ENCODE assay signal across 20 cellular contexts in genomic region chr1:219790834-219791615, GRCh38.
DNase-seq lines count a peak whose midpoint lies in the region; ATAC-seq and TF ChIP-seq lines count a peak whose summit lies in the region.
"Had no signal": no experiment of that assay in that cellular context is flagged by ENCODE, and none has a peak within 500 bp of the region (broad histone marks: within the 10 kb centered on the region; RNA-seq: fewer than 3 reads in every experiment).

No MANE protein-coding gene starts in this region.

- H3K36me3 ChIP-seq in GM23338 (ENCODE audit: insufficient read depth) (no peaks in the 10 kb centered on the region), esophagus muscularis mucosa (no peaks in the 10 kb centered on the region)
- H3K36me3 ChIP-seq: left lung, pancreas had no signal

- H3K9me3 ChIP-seq in esophagus muscularis mucosa, result no peaks in the 10 kb centered on the region
- H3K9me3 ChIP-seq: left lung, pancreas, testis had no signal

- H3K4me3 ChIP-seq in GM23338 (no peak overlapping the region), esophagus muscularis mucosa (no peak overlapping the region)
- H3K4me3 ChIP-seq: body of pancreas, dorsolateral prefrontal cortex, left lung, pancreas, skin epidermis, testis had no signal

- H3K9me2 ChIP-seq in GM23338 (ENCODE audit: insufficient read depth), result 0 out of 2 replicates have a peak, but pooled peaks cover 6% of the 10 kb centered on the region

- H3K27ac ChIP-seq in GM23338 (ENCODE audit: low read depth) (no peak overlapping the region), esophagus muscularis mucosa (replicated peaks in 1 of 4) (no peak overlapping the region)
- H3K27ac ChIP-seq: body of pancreas, dorsolateral prefrontal cortex, left lung, pancreas, testis had no signal

- H3K27me3 Mint-ChIP-seq in GM23338 (ENCODE audit: insufficient read depth, low read depth, poor library complexity), result no peaks in the 10 kb centered on the region
- H3K27me3 Mint-ChIP-seq in naive thymus-derived CD8-positive, alpha-beta T cell, result peaks cover 2 to 28% (median 18%) of the 10 kb centered on the region in 5 donors
- H3K27me3 Mint-ChIP-seq: activated CD8-positive, alpha-beta memory T cell treated with anti-CD3 and anti-CD28 coated beads, Interleukin-2, amount 10 ng/mL, durations not matched to agents 7 days and 5 days had no signal

- no peak overlapping the region; the same call in 1 of the 2 replicates for H3K4me2 ChIP-seq in GM23338

- no peaks in the 10 kb centered on the region for H3K9me3 Mint-ChIP-seq in GM23338
- peaks cover 0 to 4% (median 0%) of the 10 kb centered on the region in 9 donors for H3K9me3 Mint-ChIP-seq in naive thymus-derived CD8-positive, alpha-beta T cell
- H3K9me3 Mint-ChIP-seq: activated B cell treated with CpG ODN at 0.5 μM for 24 hours had no signal

- intact Hi-C loops in esophagus muscularis mucosa (cut with DNase I), result no loop called here

- H3K27ac Mint-ChIP-seq in GM23338, result no peak overlapping the region
- H3K27ac Mint-ChIP-seq in naive thymus-derived CD8-positive, alpha-beta T cell, result no peak overlapping the region
- H3K27ac Mint-ChIP-seq: activated B cell treated with CpG ODN at 0.5 μM for 24 hours; activated CD8-positive, alpha-beta memory T cell treated with anti-CD3 and anti-CD28 coated beads, Interleukin-2, amount 10 ng/mL, durations not matched to agents 7 days and 5 days had no signal

- POLR2A ChIA-PET in naive thymus-derived CD8-positive, alpha-beta T cell (lab: Charles Lee), result no interaction called here

- no peaks in the 10 kb centered on the region for H3K79me2 ChIP-seq in GM23338 (replicated peaks; ENCODE audit: insufficient read depth)

- H4K20me1 ChIP-seq in GM23338 (replicated peaks; ENCODE audit: insufficient read depth), result no peaks in the 10 kb centered on the region

- ATAC-seq in GM23338 (no peak), SK-N-SH treated with all-trans-retinoic acid at 6 μM for 48 hours (peak; percentile 18), GM21825 (IDR thresholded peaks at IDR 0.05; ENCODE audit: unreplicated experiment) (no peak)
- no peak for ATAC-seq in naive thymus-derived CD8-positive, alpha-beta T cell
- ATAC-seq: activated CD8-positive, alpha-beta memory T cell treated with anti-CD3 and anti-CD28 coated beads, Interleukin-2, amount 10 ng/mL, durations not matched to agents 7 days and 5 days; body of pancreas; left lung; pancreas had no signal

- no peak for TF ChIP-seq POLR2A in esophagus muscularis mucosa (IDR thresholded peaks at IDR 0.05; ENCODE audit: low read depth)

- no peak for TF ChIP-seq EP300 in esophagus muscularis mucosa (IDR thresholded peaks at IDR 0.05)

- no peak overlapping the region for H3K4me3 Mint-ChIP-seq in GM23338
- no peak overlapping the region for H3K4me3 Mint-ChIP-seq in naive thymus-derived CD8-positive, alpha-beta T cell
- H3K4me3 Mint-ChIP-seq: activated B cell treated with CpG ODN at 0.5 μM for 24 hours; activated CD8-positive, alpha-beta memory T cell treated with anti-CD3 and anti-CD28 coated beads, Interleukin-2, amount 10 ng/mL, durations not matched to agents 7 days and 5 days had no signal

- TF ChIP-seq CTCF in GM23338 (conservative IDR thresholded peaks at IDR 0.05; ENCODE audit: low read depth in 2 of 2), result no peak
- TF ChIP-seq CTCF in esophagus muscularis mucosa (IDR thresholded peaks at IDR 0.05), result no peak

- H3K27me3 ChIP-seq in GM23338 (ENCODE audit: insufficient read depth) (no peaks in the 10 kb centered on the region), esophagus muscularis mucosa (no peaks in the 10 kb centered on the region)
- H3K27me3 ChIP-seq: body of pancreas, left lung, pancreas, testis had no signal

- H3K36me3 Mint-ChIP-seq in GM23338 (ENCODE audit: low read depth), result no peaks in the 10 kb centered on the region
- no peaks in the 10 kb centered on the region for H3K36me3 Mint-ChIP-seq in naive thymus-derived CD8-positive, alpha-beta T cell
- H3K36me3 Mint-ChIP-seq: activated CD8-positive, alpha-beta memory T cell treated with anti-CD3 and anti-CD28 coated beads, Interleukin-2, amount 10 ng/mL, durations not matched to agents 7 days and 5 days had no signal

- peaks cover 5% of the 10 kb centered on the region for H3K4me1 Mint-ChIP-seq in GM23338
- no peaks in the 10 kb centered on the region for H3K4me1 Mint-ChIP-seq in naive thymus-derived CD8-positive, alpha-beta T cell
- H3K4me1 Mint-ChIP-seq: activated B cell treated with CpG ODN at 0.5 μM for 24 hours; activated CD8-positive, alpha-beta memory T cell treated with anti-CD3 and anti-CD28 coated beads, Interleukin-2, amount 10 ng/mL, durations not matched to agents 7 days and 5 days had no signal

- no peaks in the 10 kb centered on the region for H3F3A ChIP-seq in GM23338 (replicated peaks; ENCODE audit: low read depth)

- peak overlapping the region; percentile 52; the same call in 1 of the 2 replicates for H2AFZ ChIP-seq in GM23338

- DNase-seq in GM23338 (ENCODE audit: low spot score), result no peak
- peak; percentile 57 for DNase-seq in esophagus muscularis mucosa (ENCODE audit: extremely low spot score)
- DNase-seq in renal cortical epithelial cell (ENCODE audit: low read depth), result peak; percentile 41
- DNase-seq in naive thymus-derived CD8-positive, alpha-beta T cell, result no peak
- no peak for DNase-seq in NCI-H69 (lab: John Stamatoyannopoulos, UW)
- DNase-seq: activated B cell treated with CpG ODN at 0.5 μM for 24 hours; activated CD8-positive, alpha-beta memory T cell treated with anti-CD3 and anti-CD28 coated beads, Interleukin-2, amount 10 ng/mL, durations not matched to agents 7 days and 5 days; body of pancreas; C1 segment of cervical spinal cord; DMS53; dorsolateral prefrontal cortex; left lung; NCI-H2081; NCI-H748 treated with DMSO at 0.1 percent for 48 hours; pancreas; stimulated activated CD4-positive, alpha-beta T cell treated with anti-CD3 and anti-CD28 coated beads, Interleukin-4, amount 100 ng/mL, for 24 hours; testis had no signal

- 38% methylated on average over 5 of the region's 5 CpGs for WGBS in esophagus muscularis mucosa

- no peaks in the 10 kb centered on the region for H3K4me1 ChIP-seq in GM23338 (ENCODE audit: insufficient read depth)
- peaks cover 9 to 21% (median 11%) of the 10 kb centered on the region in 4 donors for H3K4me1 ChIP-seq in esophagus muscularis mucosa
- H3K4me1 ChIP-seq: body of pancreas, left lung, pancreas, testis had no signal

TF ChIP-seq in GM23338, 12 proteins besides CTCF, POLR2A, EP300 and RAD21 (continues in another document):
- TF ChIP-seq EZH2 (IDR thresholded peaks at IDR 0.05; ENCODE audit: low read depth, unreplicated experiment) (no peak), EZH2phosphoT487 (IDR thresholded peaks at IDR 0.05; ENCODE audit: unreplicated experiment) (no peak), ZNF114 (CRISPR knock-in tag; IDR thresholded peaks at IDR 0.05) (no peak)
- TF ChIP-seq, protein P1, sequence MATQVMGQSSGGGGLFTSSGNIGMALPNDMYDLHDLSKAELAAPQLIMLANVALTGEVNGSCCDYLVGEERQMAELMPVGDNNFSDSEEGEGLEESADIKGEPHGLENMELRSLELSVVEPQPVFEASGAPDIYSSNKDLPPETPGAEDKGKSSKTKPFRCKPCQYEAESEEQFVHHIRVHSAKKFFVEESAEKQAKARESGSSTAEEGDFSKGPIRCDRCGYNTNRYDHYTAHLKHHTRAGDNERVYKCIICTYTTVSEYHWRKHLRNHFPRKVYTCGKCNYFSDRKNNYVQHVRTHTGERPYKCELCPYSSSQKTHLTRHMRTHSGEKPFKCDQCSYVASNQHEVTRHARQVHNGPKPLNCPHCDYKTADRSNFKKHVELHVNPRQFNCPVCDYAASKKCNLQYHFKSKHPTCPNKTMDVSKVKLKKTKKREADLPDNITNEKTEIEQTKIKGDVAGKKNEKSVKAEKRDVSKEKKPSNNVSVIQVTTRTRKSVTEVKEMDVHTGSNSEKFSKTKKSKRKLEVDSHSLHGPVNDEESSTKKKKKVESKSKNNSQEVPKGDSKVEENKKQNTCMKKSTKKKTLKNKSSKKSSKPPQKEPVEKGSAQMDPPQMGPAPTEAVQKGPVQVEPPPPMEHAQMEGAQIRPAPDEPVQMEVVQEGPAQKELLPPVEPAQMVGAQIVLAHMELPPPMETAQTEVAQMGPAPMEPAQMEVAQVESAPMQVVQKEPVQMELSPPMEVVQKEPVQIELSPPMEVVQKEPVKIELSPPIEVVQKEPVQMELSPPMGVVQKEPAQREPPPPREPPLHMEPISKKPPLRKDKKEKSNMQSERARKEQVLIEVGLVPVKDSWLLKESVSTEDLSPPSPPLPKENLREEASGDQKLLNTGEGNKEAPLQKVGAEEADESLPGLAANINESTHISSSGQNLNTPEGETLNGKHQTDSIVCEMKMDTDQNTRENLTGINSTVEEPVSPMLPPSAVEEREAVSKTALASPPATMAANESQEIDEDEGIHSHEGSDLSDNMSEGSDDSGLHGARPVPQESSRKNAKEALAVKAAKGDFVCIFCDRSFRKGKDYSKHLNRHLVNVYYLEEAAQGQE (IDR thresholded peaks at IDR 0.05; ENCODE audit: unreplicated experiment), result no peak

TF ChIP-seq in SK-N-SH treated with all-trans-retinoic acid at 6 μM for 48 hours, 23 proteins besides CTCF, POLR2A, EP300 and RAD21 (continues in another document):
- TF ChIP-seq PPARA (CRISPR knock-in tag; IDR thresholded peaks at IDR 0.05; ENCODE audit: borderline replicate concordance) (no peak), GLIS3 (CRISPR knock-in tag; IDR thresholded peaks at IDR 0.05) (no peak), ARNTL (CRISPR knock-in tag; IDR thresholded peaks at IDR 0.05; ENCODE audit: borderline replicate concordance, low read depth) (no peak), TSHZ2 (CRISPR knock-in tag; IDR thresholded peaks at IDR 0.05) (no peak)

Comparison
In these comparisons a context has a peak if more than half of its experiments do, and no peak if none do; other contexts are left out.
1. DNase-seq: peak in esophagus muscularis mucosa (single experiment) and renal cortical epithelial cell (single experiment); none in GM23338 (single experiment), naive thymus-derived CD8-positive, alpha-beta T cell (0 of 10) and NCI-H69 (single experiment).